20 cellular contexts compared by ENCODE assay signal in the genomic region with DNA sequence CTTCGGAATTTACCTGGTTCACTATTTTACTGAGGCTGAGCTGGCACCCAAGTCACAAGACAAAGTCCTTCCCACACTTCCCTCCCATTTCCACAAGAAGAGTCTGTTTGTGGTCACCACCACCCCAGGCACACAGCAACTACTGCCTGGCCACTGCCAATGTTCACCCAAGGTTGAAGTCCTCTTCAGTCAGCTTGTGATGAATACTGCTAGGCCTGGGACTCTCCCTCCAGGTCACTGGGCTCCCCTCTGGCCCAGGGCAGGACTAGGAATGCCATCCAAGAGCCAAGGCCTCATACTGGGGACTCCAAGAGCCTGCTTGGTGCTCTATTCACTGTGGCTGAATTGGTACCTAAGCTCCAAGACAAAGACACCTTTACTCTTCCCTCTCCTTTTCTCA. TPM values are rescaled to one million over a fixed set of nuclear protein-coding genes. Genes with fewer than 3 reads are reported as not detected.
DNase-seq lines count a peak whose midpoint lies in the region; ATAC-seq and FAIRE-seq lines count a peak whose summit lies in the region.
"Had no signal": no experiment of that assay in that cellular context is flagged by ENCODE, and none has a peak within 500 bp of the region (broad histone marks: within the 10 kb centered on the region; RNA-seq: fewer than 3 reads in every experiment).

No MANE protein-coding gene starts in this region.

- no peak overlapping the region for H3K4me3 Mint-ChIP-seq in T-helper 1 cell treated with Interleukin-12 subunit alpha and Interleukin-12 subunit beta and Interleukin-4 antibody, amounts not matched to agents 30 μg/mL and 1 μg/mL, for 36 hours
- no peak overlapping the region for H3K4me3 Mint-ChIP-seq in stimulated activated naive CD8-positive, alpha-beta T cell treated with anti-CD3 and anti-CD28 coated beads, Interleukin-15, amount 100 ng/mL, for 72 hours
- H3K4me3 Mint-ChIP-seq: CD4-positive, alpha-beta T cell; HFFc6 had no signal

- no peak overlapping the region for H3K27ac ChIP-seq in small intestine (ENCODE audit: low read depth in 1 of 2, low read length in 1 of 2)
- H3K27ac ChIP-seq: 22Rv1, A549, C4-2B, HL-60 had no signal

- H3K4me1 Mint-ChIP-seq in T-helper 1 cell treated with Interleukin-12 subunit alpha and Interleukin-12 subunit beta and Interleukin-4 antibody, amounts not matched to agents 30 μg/mL and 1 μg/mL, for 36 hours (ENCODE audit: low read depth): peaks cover 18% of the 10 kb centered on the region
- H3K4me1 Mint-ChIP-seq in stimulated activated naive CD8-positive, alpha-beta T cell treated with anti-CD3 and anti-CD28 coated beads, Interleukin-15, amount 100 ng/mL, for 72 hours: peaks cover 10% of the 10 kb centered on the region

- no peaks in the 10 kb centered on the region for H3K9me3 ChIP-seq in small intestine (ENCODE audit: control insufficient read depth, low read depth)
- H3K9me3 ChIP-seq: A549, Caco-2 had no signal

- no peak for DNase-seq in T-helper 1 cell
- DNase-seq in stimulated activated naive CD8-positive, alpha-beta T cell treated with anti-CD3 and anti-CD28 coated beads, Interleukin-15, amount 100 ng/mL, for 72 hours: no peak
- no peak for DNase-seq in stimulated activated naive CD8-positive, alpha-beta T cell treated with anti-CD3 and anti-CD28 coated beads, Interleukin-15, Interleukin-2, amounts not matched to agents 100 U/mL and 50 U/mL, for 24 hours
- peak; percentile 14 for DNase-seq in small intestine
- DNase-seq in NCI-H748 treated with DMSO at 0.1 percent for 48 hours (lab: John Stamatoyannopoulos, UW): no peak
- no peak for DNase-seq in NAMALWA (ENCODE audit: low spot score)
- DNase-seq: AML-193; Caco-2; CD4-positive, alpha-beta T cell; GOT3; H7; HFFc6 had no signal

- H3K4me1 ChIP-seq in small intestine (ENCODE audit: control insufficient read depth in 2 of 2, insufficient read depth in 1 of 2, low read depth in 1 of 2, low read length in 1 of 2): no peaks in the 10 kb centered on the region
- H3K4me1 ChIP-seq: A549, Caco-2 had no signal

- H3K9me3 Mint-ChIP-seq in T-helper 1 cell treated with Interleukin-12 subunit alpha and Interleukin-12 subunit beta and Interleukin-4 antibody, amounts not matched to agents 30 μg/mL and 1 μg/mL, for 36 hours: peaks cover 8% of the 10 kb centered on the region
- H3K9me3 Mint-ChIP-seq in stimulated activated naive CD8-positive, alpha-beta T cell treated with anti-CD3 and anti-CD28 coated beads, Interleukin-15, amount 100 ng/mL, for 72 hours: peaks cover 0 to 9% of the 10 kb centered on the region in 2 donors
- H3K9me3 Mint-ChIP-seq: HFFc6 had no signal

- no peak overlapping the region for H3K4me3 ChIP-seq in small intestine (ENCODE audit: low read depth in 1 of 2, low read length in 2 of 2)
- H3K4me3 ChIP-seq: A549, GM12878 had no signal

- ATAC-seq in stimulated activated naive CD8-positive, alpha-beta T cell treated with anti-CD3 and anti-CD28 coated beads, Interleukin-15, amount 100 ng/mL, for 72 hours: no peak
- no peak for ATAC-seq in stimulated activated naive CD8-positive, alpha-beta T cell treated with anti-CD3 and anti-CD28 coated beads, Interleukin-15, Interleukin-2, amounts not matched to agents 100 U/mL and 50 U/mL, for 24 hours
- ATAC-seq: A549, GM12878, HCT116 had no signal

- peaks cover 33% of the 10 kb centered on the region for H3K36me3 Mint-ChIP-seq in T-helper 1 cell treated with Interleukin-12 subunit alpha and Interleukin-12 subunit beta and Interleukin-4 antibody, amounts not matched to agents 30 μg/mL and 1 μg/mL, for 36 hours (ENCODE audit: low read depth)

- H3K36me3 ChIP-seq in small intestine (ENCODE audit: control insufficient read depth in 2 of 2, insufficient read depth in 2 of 2, low read length in 2 of 2): peaks cover 0 to 1% of the 10 kb centered on the region in 2 donors

- peaks cover 5% of the 10 kb centered on the region for H3K27me3 Mint-ChIP-seq in T-helper 1 cell treated with Interleukin-12 subunit alpha and Interleukin-12 subunit beta and Interleukin-4 antibody, amounts not matched to agents 30 μg/mL and 1 μg/mL, for 36 hours (ENCODE audit: low read depth)
- H3K27me3 Mint-ChIP-seq in stimulated activated naive CD8-positive, alpha-beta T cell treated with anti-CD3 and anti-CD28 coated beads, Interleukin-15, amount 100 ng/mL, for 72 hours: no peaks in the 10 kb centered on the region
- H3K27me3 Mint-ChIP-seq: CD4-positive, alpha-beta T cell had no signal

- 82 to 95% (median 85%) methylated on average over 1 of the region's 1 CpG for WGBS in small intestine, 3 donors

- no peak for FAIRE-seq in small intestine (lab: Jason Lieb, UNC)
- FAIRE-seq: A549, D721Med, GM12878 had no signal

- H3K27me3 ChIP-seq in small intestine (ENCODE audit: control insufficient read depth in 2 of 2, insufficient read depth in 2 of 2, low read length in 2 of 2): no peaks in the 10 kb centered on the region

- peak overlapping the region; percentile 55 for H3K27ac Mint-ChIP-seq in T-helper 1 cell treated with Interleukin-12 subunit alpha and Interleukin-12 subunit beta and Interleukin-4 antibody, amounts not matched to agents 30 μg/mL and 1 μg/mL, for 36 hours
- H3K27ac Mint-ChIP-seq in stimulated activated naive CD8-positive, alpha-beta T cell treated with anti-CD3 and anti-CD28 coated beads, Interleukin-15, amount 100 ng/mL, for 72 hours: peak overlapping the region; percentile 44 to 85
- H3K27ac Mint-ChIP-seq: CD4-positive, alpha-beta T cell; HFFc6 had no signal

RNA-seq across cellular contexts. Expression of a gene that starts 30.4 kb away (rescaled TPM):
- 1 to 10 TPM in 2 of 3 donors, under 1 TPM in 1; 0.81 to 3.6 (median 1.9) TPM for polyA plus RNA-seq in small intestine

RNA-seq across cellular contexts. Expression of a gene that starts 49.5 kb away (rescaled TPM):
- polyA plus RNA-seq in small intestine: 100 to 1,000 TPM in 2 of 3 donors, 10 to 100 TPM in 1; 24.5 to 138 (median 121) TPM

RNA-seq across cellular contexts. Expression of a gene that starts 49.6 kb away (rescaled TPM):
- 10 to 100 TPM; 20.6 to 37.6 (median 29.0) TPM for polyA plus RNA-seq in small intestine
